ENCODE assay signal across 25 cellular contexts in the genomic region with DNA sequence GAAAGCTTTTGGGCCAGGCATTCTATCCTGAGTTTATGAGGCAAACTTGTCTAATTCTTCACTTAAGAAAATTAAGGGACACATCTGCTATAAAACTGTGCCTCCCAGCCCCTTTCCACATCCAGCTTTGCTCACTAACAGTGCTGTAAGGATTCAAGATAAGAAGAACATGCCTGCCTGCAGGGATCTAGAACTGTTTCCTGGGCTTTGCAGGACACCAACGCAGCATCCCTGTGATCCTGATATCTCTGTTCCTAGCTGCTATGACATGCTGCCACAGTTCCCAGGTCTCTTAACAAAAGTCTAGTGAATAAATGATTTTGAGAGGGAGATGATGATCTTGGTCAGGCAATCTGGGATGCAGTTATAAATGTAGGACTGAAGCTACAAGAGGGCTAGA.
"Had no signal": no experiment of that assay in that cellular context is flagged by ENCODE, and none has a peak within 500 bp of the region (broad histone marks: within the 10 kb centered on the region; RNA-seq: fewer than 3 reads in every experiment).

No MANE protein-coding gene starts in this region.

- H3K9me3 ChIP-seq: esophagus muscularis mucosa, gastroesophageal sphincter, heart left ventricle, lower lobe of right lung, prostate gland, sigmoid colon, spleen, thoracic aorta, tibial nerve, upper lobe of left lung had no signal

- H3K4me1 ChIP-seq: heart left ventricle, lower lobe of right lung, prostate gland, sigmoid colon had no signal

- ATAC-seq: foreskin keratinocyte; gastroesophageal sphincter; heart left ventricle; left ventricle myocardium superior; lower lobe of right lung; naive thymus-derived CD4-positive, alpha-beta T cell; stimulated activated memory B cell treated with anti-CD40 and anti-IgM and Interleukin-4, amounts not matched to agents 10 μg/mL and 1 μg/mL and 100 μg/mL, for 72 hours; stimulated activated naive CD8-positive, alpha-beta T cell treated with anti-CD3 and anti-CD28 coated beads, Interleukin-15, Interleukin-2, amounts not matched to agents 100 U/mL and 50 U/mL, for 24 hours had no signal

- H3K27me3 ChIP-seq: esophagus muscularis mucosa, foreskin keratinocyte, gastroesophageal sphincter, heart left ventricle, sigmoid colon, spleen, tibial nerve, upper lobe of left lung had no signal

- H3K4me3 ChIP-seq: coronary artery, esophagus muscularis mucosa, gastroesophageal sphincter, heart left ventricle, lower lobe of right lung, prostate gland, sigmoid colon, spleen, thoracic aorta, tibial nerve, upper lobe of left lung had no signal

- H3K27ac ChIP-seq: coronary artery, foreskin keratinocyte, heart left ventricle, lower lobe of right lung, prostate gland, sigmoid colon, thoracic aorta, tibial nerve, upper lobe of left lung had no signal

- H3K36me3 ChIP-seq: esophagus muscularis mucosa, gastroesophageal sphincter, heart left ventricle, lower lobe of right lung, prostate gland, sigmoid colon, spleen, thoracic aorta, tibial nerve, upper lobe of left lung had no signal

- FAIRE-seq: endothelial cell of umbilical vein, keratinocyte, urothelium cell line had no signal

- DNase-seq: dermis blood vessel endothelial cell; effector memory CD4-positive, alpha-beta T cell; foreskin keratinocyte; heart left ventricle; hippocampal formation; left ventricle myocardium superior; lower lobe of right lung; naive thymus-derived CD4-positive, alpha-beta T cell; nucleus accumbens; right cardiac atrium; sigmoid colon; spleen; stimulated activated CD4-positive, alpha-beta T cell treated with anti-CD3 and anti-CD28 coated beads, Interleukin-4, amount 100 ng/mL, for 4 hours; stimulated activated naive CD8-positive, alpha-beta T cell treated with anti-CD3 and anti-CD28 coated beads, Interleukin-15, Interleukin-2, amounts not matched to agents 100 U/mL and 50 U/mL, for 24 hours; upper lobe of left lung had no signal
